ENCODE assay signal across 11 cellular contexts in the genomic region with DNA sequence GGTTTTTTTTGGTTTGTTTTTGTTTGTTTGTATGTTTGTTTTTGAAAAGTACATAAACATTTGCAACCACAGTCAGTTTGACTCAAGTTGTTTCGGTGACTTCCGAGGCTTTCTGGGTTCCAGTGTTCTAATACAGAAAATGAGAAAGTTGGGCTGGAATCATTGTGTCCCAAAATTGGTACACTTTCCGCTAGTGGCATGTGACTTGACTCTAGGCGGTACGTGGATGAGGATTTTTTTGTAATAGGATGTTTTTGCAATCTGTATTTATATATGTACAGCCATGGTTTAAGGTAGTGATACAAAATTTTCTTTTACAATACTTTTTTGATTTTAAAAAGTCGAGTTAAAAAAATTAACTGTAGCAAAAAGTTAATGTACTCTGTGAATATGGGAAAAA. TPM values are rescaled to one million over a fixed set of nuclear protein-coding genes. Genes with fewer than 3 reads are reported as not detected.
DNase-seq lines count a peak whose midpoint lies in the region; ATAC-seq, FAIRE-seq and TF ChIP-seq lines count a peak whose summit lies in the region.
"Had no signal": no experiment of that assay in that cellular context is flagged by ENCODE, and none has a peak within 500 bp of the region (broad histone marks: within the 10 kb centered on the region; RNA-seq: fewer than 3 reads in every experiment).

No MANE protein-coding gene starts in this region.

- H3K9me3 Mint-ChIP-seq in activated CD8-positive, alpha-beta T cell treated with anti-CD3 and anti-CD28 coated beads for 36 hours = peaks cover 4% of the 10 kb centered on the region

- TF ChIP-seq CTCF in A673 (conservative IDR thresholded peaks at IDR 0.05; ENCODE audit: low read depth, low read length) = no peak
- no peak for TF ChIP-seq CTCF in activated CD8-positive, alpha-beta T cell treated with anti-CD3 and anti-CD28 coated beads for 36 hours (IDR thresholded peaks at IDR 0.05)

- H3K9me3 ChIP-seq in A673 (ENCODE audit: low read depth, low read length, poor library complexity, severe bottlenecking) (peaks cover 5% of the 10 kb centered on the region), iPS-18c (ENCODE audit: control insufficient read depth, insufficient read depth, low read length) (no peaks in the 10 kb centered on the region)

- no TSS peak for BruUV-seq in A673 (replicated peaks; lab: Mats Ljungman, UMichigan)

- H3K4me1 Mint-ChIP-seq in activated CD8-positive, alpha-beta T cell treated with anti-CD3 and anti-CD28 coated beads for 36 hours (ENCODE audit: low read depth) = peaks cover 29% of the 10 kb centered on the region

- ATAC-seq in activated CD8-positive, alpha-beta T cell treated with anti-CD3 and anti-CD28 coated beads for 36 hours = no peak
- ATAC-seq in GM21390 (IDR thresholded peaks at IDR 0.05; ENCODE audit: unreplicated experiment) (no peak), GM18520 (IDR thresholded peaks at IDR 0.05; ENCODE audit: unreplicated experiment) (no peak)
- ATAC-seq: Panc1 had no signal

- H3K27ac Mint-ChIP-seq in activated CD8-positive, alpha-beta T cell treated with anti-CD3 and anti-CD28 coated beads for 36 hours = no peak overlapping the region

- DNase-seq in A673 (ENCODE audit: low spot score) = no peak
- DNase-seq in GM19239 (ENCODE audit: insufficient read length, low spot score) = no peak
- no peak for DNase-seq in activated CD8-positive, alpha-beta T cell treated with anti-CD3 and anti-CD28 coated beads for 36 hours
- no peak for DNase-seq in HK-2 (ENCODE audit: unreplicated experiment)
- no peak for DNase-seq in activated CD8-positive, alpha-beta memory T cell treated with anti-CD3 and anti-CD28 coated beads for 24 hours
- DNase-seq: NCI-H1417 had no signal

- H3K4me3 Mint-ChIP-seq in activated CD8-positive, alpha-beta T cell treated with anti-CD3 and anti-CD28 coated beads for 36 hours = peak overlapping the region; percentile 90

- H3K4me3 ChIP-seq in A673 (ENCODE audit: low read depth, low read length, poor library complexity, severe bottlenecking) (peak overlapping the region; percentile 87), iPS-18c (ENCODE audit: insufficient read depth, low read depth, low read length) (peak overlapping the region; percentile 86; the same call in 1 of the 2 replicates)

- H3K27me3 ChIP-seq in A673 (replicated peaks; ENCODE audit: insufficient read depth, low read depth, low read length, poor library complexity) = no peaks in the 10 kb centered on the region

- H3K36me3 Mint-ChIP-seq in activated CD8-positive, alpha-beta T cell treated with anti-CD3 and anti-CD28 coated beads for 36 hours (ENCODE audit: low read depth) = peaks cover 7% of the 10 kb centered on the region

- peaks cover 33% of the 10 kb centered on the region for H3K4me1 ChIP-seq in A673 (ENCODE audit: insufficient read depth, low read length, poor library complexity, severe bottlenecking)

- POLR2A ChIA-PET in A673 (lab: Charles Lee; ENCODE audit: low non-redundant PET) = no interaction called here
- POLR2A ChIA-PET in activated CD8-positive, alpha-beta T cell treated with anti-CD3 and anti-CD28 coated beads for 36 hours (lab: Charles Lee) = no interaction called here

- CTCF ChIA-PET in A673 (lab: Charles Lee) = no interaction called here
- CTCF ChIA-PET in activated CD8-positive, alpha-beta T cell treated with anti-CD3 and anti-CD28 coated beads for 36 hours (lab: Charles Lee) = interaction anchor here (1.0 kb wide), 1 partner anchor 439 kb away, joined by 3 read pairs; no protein-coding TSS in a partner anchor

- peak overlapping the region; percentile 96 for H3K27ac ChIP-seq in A673 (ENCODE audit: low read depth, low read length, poor library complexity, severe bottlenecking)

- H3K27me3 Mint-ChIP-seq in activated CD8-positive, alpha-beta T cell treated with anti-CD3 and anti-CD28 coated beads for 36 hours = no peaks in the 10 kb centered on the region

- intact Hi-C loops in A673 (cut with micrococcal nuclease; ENCODE audit: unreplicated experiment) = no loop called here
- intact Hi-C loops in activated CD8-positive, alpha-beta T cell treated with anti-CD3 and anti-CD28 coated beads for 36 hours (cut with micrococcal nuclease) = loop anchor here (5.0 kb wide), 1 partner anchor 136 kb away; no protein-coding TSS in a partner anchor

- FAIRE-seq in GM19239 (lab: Jason Lieb, UNC) = peak; percentile 54
- FAIRE-seq: D721Med had no signal

- peaks cover 22% of the 10 kb centered on the region for H3K36me3 ChIP-seq in A673 (ENCODE audit: insufficient read depth, low read length, poor library complexity, severe bottlenecking)

RNA-seq across cellular contexts. Expression of a gene that starts 1.7 kb away (rescaled TPM):
- 113 and 116 TPM in 2 replicates for total RNA-seq in A673 (2021)
- total RNA-seq in activated CD8-positive, alpha-beta T cell treated with anti-CD3 and anti-CD28 coated beads for 36 hours = 10 to 100 TPM; 66.5 to 73.9 TPM

RNA-seq across cellular contexts. Expression of a gene that starts 52.3 kb away (rescaled TPM):
- total RNA-seq in A673 (2021) = not detected in 2 replicates
- not detected for total RNA-seq in activated CD8-positive, alpha-beta T cell treated with anti-CD3 and anti-CD28 coated beads for 36 hours
